In genomic region chr1:84037758-84038611, GRCh38 we compare ENCODE assay signal across 1 cellular context.
TF ChIP-seq lines count a peak whose summit lies in the region.

No MANE protein-coding gene starts in this region.

TF ChIP-seq in SK-N-SH, 30 proteins besides CTCF, POLR2A, EP300 and RAD21 (continued from another document):
- TF ChIP-seq MAX (IDR thresholded peaks at IDR 0.05; ENCODE audit: low read depth) (no peak), RCOR1 (IDR thresholded peaks at IDR 0.05; ENCODE audit: low read length) (no peak), PBX3 (IDR thresholded peaks at IDR 0.05) (no peak), JUND (IDR thresholded peaks at IDR 0.05) (no peak), TAF1 (IDR thresholded peaks at IDR 0.05; ENCODE audit: borderline replicate concordance, low read depth, low read length) (no peak), RFX5 (IDR thresholded peaks at IDR 0.05; ENCODE audit: low read length) (no peak), FOXM1 (IDR thresholded peaks at IDR 0.05; ENCODE audit: low read depth) (no peak)
